In the genomic region with DNA sequence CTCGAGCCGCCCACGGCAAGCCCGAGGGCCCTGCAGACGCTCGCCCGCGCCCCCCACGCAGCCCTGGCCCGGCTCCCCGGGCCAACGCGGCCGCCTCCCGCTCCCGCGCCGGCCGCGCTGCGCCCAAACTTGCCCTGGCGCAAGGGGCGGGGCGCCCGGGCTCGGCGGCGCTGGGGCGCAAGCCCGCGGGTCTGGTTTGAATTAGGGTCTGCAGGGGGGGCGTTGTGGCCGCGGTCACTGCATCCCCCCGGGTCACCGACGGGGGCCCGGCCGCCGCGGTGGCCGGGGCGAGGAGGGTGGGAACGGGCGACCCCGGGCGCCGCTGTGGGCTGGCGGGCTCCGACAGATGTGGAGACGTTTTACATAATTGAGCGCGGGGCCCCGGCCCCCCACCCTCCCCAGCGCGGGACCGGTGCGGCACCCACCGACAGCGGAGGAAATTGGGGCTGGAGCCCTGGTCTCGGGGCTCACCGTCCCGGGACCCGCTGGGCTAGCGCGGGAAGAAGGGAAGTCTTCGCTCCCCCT, we compare ENCODE assay signal across 9 cellular contexts. TPM values are rescaled to one million over a fixed set of nuclear protein-coding genes. Genes with fewer than 3 reads are reported as not detected.
DNase-seq lines count a peak whose midpoint lies in the region; FAIRE-seq and TF ChIP-seq lines count a peak whose summit lies in the region.
"Had no signal": no experiment of that assay in that cellular context is flagged by ENCODE, and none has a peak within 500 bp of the region (broad histone marks: within the 10 kb centered on the region; RNA-seq: fewer than 3 reads in every experiment).

No MANE protein-coding gene starts in this region.

- H4K91ac ChIP-seq in H1 (replicated peaks; ENCODE audit: insufficient read length, low read length): no peak overlapping the region

- H4K20me1 ChIP-seq in H1 (replicated peaks in 1 of 2; ENCODE audit: control insufficient read depth in 1 of 2, insufficient read depth in 2 of 2, low read length in 2 of 2) (peaks cover 11% of the 10 kb centered on the region in 2 experiments), neural progenitor cell (ENCODE audit: low read depth) (peaks cover 39% of the 10 kb centered on the region)

- POLR2A ChIA-PET in H1 (lab: Charles Lee; ENCODE audit: partially characterized antibody): interaction anchor here (0.8 to 3.1 kb wide), 13 partner anchors 8 to 173 kb away, joined by 3 to 19 read pairs (median 4); a partner anchor contains a TSS
- POLR2A ChIA-PET in activated CD4-positive, alpha-beta T cell treated with anti-CD3 and anti-CD28 coated beads, Interleukin-2, amount 10 ng/mL, durations not matched to agents 7 days and 5 days (lab: Charles Lee): no interaction called here

- no peak overlapping the region for H3K14ac ChIP-seq in H1 (ENCODE audit: insufficient read length)

- FAIRE-seq in H1 (lab: Jason Lieb, UNC): no peak
- FAIRE-seq: A204.1 had no signal

- no peak overlapping the region for H2BK15ac ChIP-seq in H1 (ENCODE audit: low read length)

- CTCF ChIA-PET in H1 (lab: Charles Lee; ENCODE audit: partially characterized antibody): interaction anchor here (0.6 to 5.8 kb wide), 18 partner anchors 8 to 177 kb away, joined by 3 to 36 read pairs (median 6); no protein-coding TSS in a partner anchor
- CTCF ChIA-PET in activated CD4-positive, alpha-beta T cell treated with anti-CD3 and anti-CD28 coated beads, Interleukin-2, amount 10 ng/mL, durations not matched to agents 7 days and 5 days (lab: Charles Lee): interaction anchor here (2.1 kb wide), 1 partner anchor 18 kb away, joined by 6 read pairs; no protein-coding TSS in a partner anchor

- H4K8ac ChIP-seq in H1 (ENCODE audit: extremely low read depth, insufficient read depth, low read length): peak overlapping the region; percentile 84; the same call in 1 of the 2 replicates

- WGBS in H1 (ENCODE audit: extremely low coverage in 1 of 2, insufficient coverage in 1 of 2, insufficient read length in 1 of 2, insufficient replicate concordance in 2 of 2, low coverage in 1 of 2, low lambda C conversion rate in 2 of 2, missing lambda C conversion rate in 1 of 2), 2 experiments: 1% methylated on average over 26 of the region's 67 CpGs; no CpG with 5 or more reads in 1 of the 2 experiments

- H3K4me3 ChIP-seq in Jurkat, Clone E6-1 (ENCODE audit: low read length): peak overlapping the region; percentile 15; the same call in 1 of the 2 replicates
- peak overlapping the region; percentile 72 to 94 (median 80) for H3K4me3 ChIP-seq in H1 (ENCODE audit: extremely low read depth in 1 of 4, insufficient read depth in 2 of 4, low read depth in 3 of 4, low read length in 4 of 4)
- peak overlapping the region; percentile 77 for H3K4me3 ChIP-seq in neural progenitor cell

- H3K79me1 ChIP-seq in H1 (ENCODE audit: low read depth, low read length): peaks cover 19% of the 10 kb centered on the region

- peak; percentile 84 for DNase-seq in DMS 273 (lab: John Stamatoyannopoulos, UW; ENCODE audit: unreplicated experiment)
- DNase-seq in DMS 273 treated with DMSO at 0.1 percent for 48 hours (lab: John Stamatoyannopoulos, UW): no peak
- no peak for DNase-seq in Jurkat, Clone E6-1 (ENCODE audit: low read depth, low spot score)
- DNase-seq in H1 (ENCODE audit: low read depth in 1 of 2, low spot score in 2 of 2): peak in 1 of 2 experiments; percentile 69
- peak; percentile 64 for DNase-seq in neural progenitor cell (ENCODE audit: low spot score)
- DNase-seq in SW480 (ENCODE audit: low spot score): no peak
- DNase-seq in activated CD4-positive, alpha-beta T cell treated with anti-CD3 and anti-CD28 coated beads, Interleukin-2, amount 10 ng/mL, durations not matched to agents 7 days and 5 days: no peak
- DNase-seq in NCI-H774 (lab: John Stamatoyannopoulos, UW): no peak

- H3K79me2 ChIP-seq in H1 (ENCODE audit: control insufficient read depth in 1 of 2, insufficient read depth in 2 of 2, low read length in 2 of 2): peaks cover 6 to 39% of the 10 kb centered on the region in 2 experiments; a peak in 3 of 4 replicates
- H3K79me2 ChIP-seq in neural progenitor cell (ENCODE audit: low read depth): peaks cover 51% of the 10 kb centered on the region

- no peaks in the 10 kb centered on the region for H3K9me3 ChIP-seq in H1 (ENCODE audit: insufficient read depth in 2 of 2, low read depth in 1 of 2, low read length in 1 of 2)
- no peaks in the 10 kb centered on the region for H3K9me3 ChIP-seq in neural progenitor cell (ENCODE audit: low read depth)

- TF ChIP-seq CTCF in H1 (IDR thresholded peaks at IDR 0.05; ENCODE audit: control extremely low read depth in 1 of 3, insufficient read depth in 1 of 3, low read depth in 1 of 3, low read length in 3 of 3): no peak
- TF ChIP-seq CTCF in neural progenitor cell (IDR thresholded peaks at IDR 0.05): no peak

- no peak overlapping the region for H2BK5ac ChIP-seq in H1 (ENCODE audit: low read depth, low read length)

- H3K36me3 ChIP-seq in H1 (ENCODE audit: control insufficient read depth in 2 of 4, insufficient read depth in 4 of 4, low read length in 3 of 4): peaks cover 0 to 6% (median 0%) of the 10 kb centered on the region in 4 experiments; a peak in 3 of 8 replicates
- no peaks in the 10 kb centered on the region for H3K36me3 ChIP-seq in neural progenitor cell

- peaks cover 6% of the 10 kb centered on the region for H3K27me3 Mint-ChIP-seq in neural progenitor cell (ENCODE audit: insufficient read depth, low read depth)
- peaks cover 61% of the 10 kb centered on the region for H3K27me3 Mint-ChIP-seq in activated CD4-positive, alpha-beta T cell treated with anti-CD3 and anti-CD28 coated beads, Interleukin-2, amount 10 ng/mL, durations not matched to agents 7 days and 5 days

- peak overlapping the region; percentile 49; the same call in 1 of the 2 replicates for H3K27ac ChIP-seq in H1 (ENCODE audit: low read depth, low read length)
- H3K27ac ChIP-seq in neural progenitor cell: no peak overlapping the region

- H3K23me2 ChIP-seq in H1 (ENCODE audit: low read depth, low read length): peaks cover 7% of the 10 kb centered on the region; the same call in 1 of the 2 replicates

- TF ChIP-seq RAD21 in H1 (IDR thresholded peaks at IDR 0.05 in 1 of 2, conservative IDR thresholded peaks at IDR 0.05 in 1 of 2; ENCODE audit: low read depth in 2 of 2, low read length in 2 of 2): no peak

- H3K27me3 ChIP-seq in H1 (replicated peaks in 1 of 4; ENCODE audit: control insufficient read depth in 3 of 4, extremely low read depth in 1 of 4, insufficient read depth in 3 of 4, low read length in 3 of 4): peaks cover 0 to 7% (median 4%) of the 10 kb centered on the region in 4 experiments; a peak in 4 of 7 replicates
- H3K27me3 ChIP-seq in neural progenitor cell: peaks cover 9% of the 10 kb centered on the region

- peaks cover 33% of the 10 kb centered on the region for H3K4me1 Mint-ChIP-seq in neural progenitor cell
- peaks cover 11% of the 10 kb centered on the region for H3K4me1 Mint-ChIP-seq in activated CD4-positive, alpha-beta T cell treated with anti-CD3 and anti-CD28 coated beads, Interleukin-2, amount 10 ng/mL, durations not matched to agents 7 days and 5 days

- no peak for TF ChIP-seq EP300 in H1 (IDR thresholded peaks at IDR 0.05; ENCODE audit: borderline replicate concordance in 1 of 2, low read depth in 2 of 2, low read length in 2 of 2)

- peak overlapping the region; percentile 66 to 90 for H3K4me2 ChIP-seq in H1 (ENCODE audit: insufficient read depth in 1 of 2, low read depth in 2 of 2, low read length in 2 of 2)
- H3K4me2 ChIP-seq in neural progenitor cell: peak overlapping the region; percentile 99

- H2AK5ac ChIP-seq in H1 (ENCODE audit: low read depth, low read length): no peak overlapping the region

- H3K4me1 ChIP-seq in H1 (replicated peaks in 1 of 4; ENCODE audit: control insufficient read depth in 3 of 4, insufficient read depth in 4 of 4, low read length in 3 of 4) (peaks cover 4 to 22% (median 15%) of the 10 kb centered on the region in 4 experiments), neural progenitor cell (peaks cover 25% of the 10 kb centered on the region)

- no peaks in the 10 kb centered on the region for H3K9me3 Mint-ChIP-seq in neural progenitor cell
- no peaks in the 10 kb centered on the region for H3K9me3 Mint-ChIP-seq in activated CD4-positive, alpha-beta T cell treated with anti-CD3 and anti-CD28 coated beads, Interleukin-2, amount 10 ng/mL, durations not matched to agents 7 days and 5 days

- no peak for TF ChIP-seq POLR2A in H1 (IDR thresholded peaks at IDR 0.05; ENCODE audit: control extremely low read depth in 1 of 2, low read depth in 2 of 2, low read length in 2 of 2)

- no peak overlapping the region for H3K23ac ChIP-seq in H1 (ENCODE audit: insufficient read length)

- no peak overlapping the region for H3K27ac Mint-ChIP-seq in neural progenitor cell
- no peak overlapping the region for H3K27ac Mint-ChIP-seq in activated CD4-positive, alpha-beta T cell treated with anti-CD3 and anti-CD28 coated beads, Interleukin-2, amount 10 ng/mL, durations not matched to agents 7 days and 5 days

- H3K36me3 Mint-ChIP-seq in neural progenitor cell: no peaks in the 10 kb centered on the region
- no peaks in the 10 kb centered on the region for H3K36me3 Mint-ChIP-seq in activated CD4-positive, alpha-beta T cell treated with anti-CD3 and anti-CD28 coated beads, Interleukin-2, amount 10 ng/mL, durations not matched to agents 7 days and 5 days (ENCODE audit: low read depth)

- H3K9ac ChIP-seq in H1 (replicated peaks in 1 of 4; ENCODE audit: extremely low read depth in 1 of 4, low read depth in 3 of 4, low read length in 3 of 4): peak overlapping the region; percentile 66 to 87 (median 80); a peak in 6 of 7 replicates
- peak overlapping the region; percentile 62 for H3K9ac ChIP-seq in neural progenitor cell

- no peak overlapping the region for H2BK20ac ChIP-seq in H1 (ENCODE audit: low read length)

- H2BK12ac ChIP-seq in H1 (ENCODE audit: low read depth, low read length): no peak overlapping the region

- no peak overlapping the region for H2BK120ac ChIP-seq in H1 (replicated peaks; ENCODE audit: low read depth, low read length)

- no peak overlapping the region for H2AFZ ChIP-seq in H1 (ENCODE audit: low read length)
- H2AFZ ChIP-seq in neural progenitor cell (replicated peaks): peak overlapping the region; percentile 75

- H3F3A ChIP-seq in neural progenitor cell (ENCODE audit: low read depth): peaks cover 24% of the 10 kb centered on the region

- H3K4me3 Mint-ChIP-seq in neural progenitor cell: no peak overlapping the region
- H3K4me3 Mint-ChIP-seq in activated CD4-positive, alpha-beta T cell treated with anti-CD3 and anti-CD28 coated beads, Interleukin-2, amount 10 ng/mL, durations not matched to agents 7 days and 5 days: no peak overlapping the region

- peak overlapping the region; percentile 21 for H3K56ac ChIP-seq in H1 (replicated peaks; ENCODE audit: insufficient read length, low read depth, low read length)

- H3K18ac ChIP-seq in H1 (ENCODE audit: extremely low read depth, low read length): peak overlapping the region; percentile 90

- no peak overlapping the region for H3K4ac ChIP-seq in H1 (replicated peaks; ENCODE audit: insufficient read length, low read depth, low read length)

- H4K5ac ChIP-seq in H1 (ENCODE audit: insufficient read length, low read depth, low read length): no peak overlapping the region

RNA-seq across cellular contexts. Expression of a gene that starts 0.7 kb away (rescaled TPM):
- 3.1 TPM for polyA plus RNA-seq in Jurkat, Clone E6-1 (2012; ENCODE audit: insufficient read depth, insufficient read length)
- 45.3 and 46.3 TPM in 2 replicates for total RNA-seq in H1 (2021; fragmentation: NEBNext Ultra II Directional; extraction: Animal tissue kit (Norgen Biotek cat#: 25700))
- 71.4 and 73.3 TPM in 2 replicates for polyA plus RNA-seq in H1 (2011; rRNA removed)
- 46.5 TPM for polyA plus RNA-seq in H1 (2011; cell fraction: cytosol; rRNA removed)
- polyA plus RNA-seq in H1 (2011; cell fraction: nucleus; rRNA removed): 43.3 TPM
- 31.0 to 43.9 TPM (median 41.3 TPM) in 4 replicates for polyA plus RNA-seq in H1 (2012, experiment 1 of 2)
- 37.8 TPM for polyA plus RNA-seq in H1 (2012, experiment 2 of 2)
- polyA plus RNA-seq in H1 (2013, experiment 1 of 2): 39.8 TPM
- 52.2 TPM for polyA plus RNA-seq in H1 (2013, experiment 2 of 2)
- polyA minus RNA-seq in H1 (2011; rRNA and poly(A)+ RNA removed): 18.9 and 23.2 TPM in 2 replicates
- 38.7 TPM for polyA minus RNA-seq in H1 (2011; cell fraction: cytosol; rRNA and poly(A)+ RNA removed)
- polyA minus RNA-seq in H1 (2011; cell fraction: nucleus; rRNA and poly(A)+ RNA removed): 18.5 TPM
- total RNA-seq in neural progenitor cell (ENCODE audit: low replicate concordance): 27.5 and 54.0 TPM in 2 replicates
- under 1 TPM in 1 of 2 experiments, not detected in 1; 0.19 TPM for total RNA-seq in activated CD4-positive, alpha-beta T cell treated with anti-CD3 and anti-CD28 coated beads, Interleukin-2, amount 10 ng/mL, durations not matched to agents 7 days and 5 days

Comparison
In these comparisons a context has a peak if more than half of its experiments do, and no peak if none do; other contexts are left out.
1. DNase-seq: peak in DMS 273 (single experiment) and neural progenitor cell (single experiment); none in DMS 273 treated with DMSO at 0.1 percent for 48 hours (single experiment), Jurkat, Clone E6-1 (single experiment), SW480 (single experiment), activated CD4-positive, alpha-beta T cell treated with anti-CD3 and anti-CD28 coated beads, Interleukin-2, amount 10 ng/mL, durations not matched to agents 7 days and 5 days (single experiment) and NCI-H774 (single experiment).
2. H3K4me3 ChIP-seq: peak in every context shown above with its lines; median percentile 80 in H1; 77 in neural progenitor cell; 15 in Jurkat, Clone E6-1.
3. RNA of a gene that starts 0.7 kb away (total RNA-seq): 45.3 to 46.3 TPM in H1 and 27.5 to 54.0 TPM in neural progenitor cell; 0.19 TPM in activated CD4-positive, alpha-beta T cell treated with anti-CD3 and anti-CD28 coated beads, Interleukin-2, amount 10 ng/mL, durations not matched to agents 7 days and 5 days; every median in the first group is over 10 times any median in the second.